1 cellular context compared by ENCODE assay signal in genomic region chr19:58470837-58471543, GRCh38. TPM values are rescaled to one million over a fixed set of nuclear protein-coding genes. Genes with fewer than 3 reads are reported as not detected.
"Had no signal": no experiment of that assay in that cellular context is flagged by ENCODE, and none has a peak within 500 bp of the region (broad histone marks: within the 10 kb centered on the region; RNA-seq: fewer than 3 reads in every experiment).

No MANE protein-coding gene starts in this region.

RNA-seq across cellular contexts. Expression of gene ZNF132, which starts 31.0 kb away (rescaled TPM):
- total RNA-seq: SJCRH30 had no signal
